8 cellular contexts compared by ENCODE assay signal in the genomic region with DNA sequence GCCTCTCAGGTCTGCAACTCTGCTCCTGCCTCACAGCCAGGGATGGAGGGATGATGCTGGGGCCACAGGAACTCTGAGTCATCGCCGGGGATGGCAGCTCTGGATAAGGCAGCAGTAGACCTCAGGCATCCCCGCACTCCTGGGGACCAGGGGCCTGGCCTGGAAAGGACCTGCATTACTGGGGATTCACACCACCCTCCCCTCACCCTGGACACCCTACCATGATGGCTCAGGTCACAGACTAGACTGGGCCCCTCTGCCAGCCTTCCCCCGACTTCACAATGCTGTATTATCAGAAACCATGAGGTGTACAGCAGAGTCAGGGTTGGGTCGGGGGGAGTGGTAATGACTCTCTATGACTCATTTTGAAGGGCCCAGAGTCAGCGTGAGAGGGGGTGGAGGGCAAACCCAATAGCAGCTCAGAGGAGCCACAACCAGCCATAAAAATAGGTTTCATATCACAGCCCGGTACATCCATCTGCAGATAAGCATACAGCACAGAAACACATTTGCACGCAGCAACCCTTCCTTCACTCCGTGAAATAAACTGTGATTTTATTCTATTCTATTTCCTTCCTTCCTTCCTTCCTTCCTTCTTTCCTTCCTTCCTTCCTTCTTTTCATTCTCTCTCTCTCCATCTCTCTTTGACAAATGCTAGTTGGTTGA. TPM values are rescaled to one million over a fixed set of nuclear protein-coding genes. Genes with fewer than 3 reads are reported as not detected.
DNase-seq lines count a peak whose midpoint lies in the region; ATAC-seq and TF ChIP-seq lines count a peak whose summit lies in the region.

No MANE protein-coding gene starts in this region.

- peaks cover 5% of the 10 kb centered on the region for H3K36me3 Mint-ChIP-seq in glutamatergic neuron (ENCODE audit: unreplicated experiment)
- H3K36me3 Mint-ChIP-seq in stimulated activated naive CD8-positive, alpha-beta T cell treated with anti-CD3 and anti-CD28 coated beads, Interleukin-15, Interleukin-2, amounts not matched to agents 100 ng/mL and 50 ng/mL, for 24 hours (ENCODE audit: low read depth) = peaks cover 7% of the 10 kb centered on the region

- in situ Hi-C loops in ACHN (cut with HindIII; ENCODE audit: low pct_ligation_motif_present, low pct_unique_long_range_greater_than_20kb, low sequenced_read_pairs) = no loop called here

- H3K4me3 ChIP-seq in left ventricle myocardium inferior = no peak overlapping the region

- peak; percentile 73 for ATAC-seq in HG02759 (IDR thresholded peaks at IDR 0.05; ENCODE audit: unreplicated experiment)
- no peak for ATAC-seq in HG03571 (IDR thresholded peaks at IDR 0.05; ENCODE audit: unreplicated experiment)

- DNase-seq in ACHN = peak; percentile 29
- peak; percentile 77 to 86 for DNase-seq in activated CD4-positive, alpha-beta T cell treated with anti-CD3 and anti-CD28 coated beads, Interleukin-2, amount 50 U/mL, for 48 hours
- no peak for DNase-seq in glutamatergic neuron
- no peak for DNase-seq in cortex of kidney (lab: John Stamatoyannopoulos, UW)
- DNase-seq in left ventricle myocardium inferior = no peak

- no peak overlapping the region for H3K27ac Mint-ChIP-seq in glutamatergic neuron (ENCODE audit: unreplicated experiment)
- H3K27ac Mint-ChIP-seq in stimulated activated naive CD8-positive, alpha-beta T cell treated with anti-CD3 and anti-CD28 coated beads, Interleukin-15, Interleukin-2, amounts not matched to agents 100 ng/mL and 50 ng/mL, for 24 hours = peak overlapping the region; percentile 91

- H3K4me1 Mint-ChIP-seq in glutamatergic neuron (ENCODE audit: low read depth, unreplicated experiment) = peaks cover 3% of the 10 kb centered on the region
- H3K4me1 Mint-ChIP-seq in stimulated activated naive CD8-positive, alpha-beta T cell treated with anti-CD3 and anti-CD28 coated beads, Interleukin-15, Interleukin-2, amounts not matched to agents 100 ng/mL and 50 ng/mL, for 24 hours (ENCODE audit: low read depth) = peaks cover 41% of the 10 kb centered on the region

- H3K9me3 ChIP-seq in left ventricle myocardium inferior (replicated peaks) = no peaks in the 10 kb centered on the region

- no peaks in the 10 kb centered on the region for H3K4me1 ChIP-seq in left ventricle myocardium inferior

- no peaks in the 10 kb centered on the region for H3K36me3 ChIP-seq in left ventricle myocardium inferior

- no peak overlapping the region for H3K27ac ChIP-seq in left ventricle myocardium inferior (replicated peaks)

- H3K27me3 Mint-ChIP-seq in glutamatergic neuron (ENCODE audit: unreplicated experiment) = peaks cover 4% of the 10 kb centered on the region
- H3K27me3 Mint-ChIP-seq in stimulated activated naive CD8-positive, alpha-beta T cell treated with anti-CD3 and anti-CD28 coated beads, Interleukin-15, Interleukin-2, amounts not matched to agents 100 ng/mL and 50 ng/mL, for 24 hours = peaks cover 19% of the 10 kb centered on the region

- H3K27me3 ChIP-seq in left ventricle myocardium inferior (ENCODE audit: low read depth) = peaks cover 45% of the 10 kb centered on the region

- TF ChIP-seq CTCF in glutamatergic neuron (IDR thresholded peaks at IDR 0.05; ENCODE audit: partially characterized antibody, unreplicated experiment) (no peak), left ventricle myocardium inferior (IDR thresholded peaks at IDR 0.05; ENCODE audit: borderline replicate concordance) (no peak)

- intact Hi-C loops in left ventricle myocardium inferior (cut with micrococcal nuclease) = no loop called here

- peak overlapping the region; percentile 39 for H3K4me3 Mint-ChIP-seq in glutamatergic neuron (ENCODE audit: unreplicated experiment)
- H3K4me3 Mint-ChIP-seq in stimulated activated naive CD8-positive, alpha-beta T cell treated with anti-CD3 and anti-CD28 coated beads, Interleukin-15, Interleukin-2, amounts not matched to agents 100 ng/mL and 50 ng/mL, for 24 hours = peak overlapping the region; percentile 40

- H3K9me3 Mint-ChIP-seq in glutamatergic neuron (ENCODE audit: unreplicated experiment) = peaks cover 5% of the 10 kb centered on the region
- H3K9me3 Mint-ChIP-seq in stimulated activated naive CD8-positive, alpha-beta T cell treated with anti-CD3 and anti-CD28 coated beads, Interleukin-15, Interleukin-2, amounts not matched to agents 100 ng/mL and 50 ng/mL, for 24 hours = no peaks in the 10 kb centered on the region

RNA-seq across cellular contexts. Expression of a gene that starts 28.8 kb away (rescaled TPM):
- total RNA-seq in glutamatergic neuron (ENCODE audit: unreplicated experiment) = not detected
- total RNA-seq in left ventricle myocardium inferior = not detected

Comparison
In these comparisons a context has a peak if more than half of its experiments do, and no peak if none do; other contexts are left out.
1. DNase-seq: peak in ACHN (single experiment) and activated CD4-positive, alpha-beta T cell treated with anti-CD3 and anti-CD28 coated beads, Interleukin-2, amount 50 U/mL, for 48 hours (2 of 2); none in glutamatergic neuron (single experiment), cortex of kidney (single experiment) and left ventricle myocardium inferior (single experiment).